In genomic region chr6:107305391-107305790, GRCh38 we compare ENCODE assay signal across 20 cellular contexts.
"Had no signal": no experiment of that assay in that cellular context is flagged by ENCODE, and none has a peak within 500 bp of the region (broad histone marks: within the 10 kb centered on the region; RNA-seq: fewer than 3 reads in every experiment).

No MANE protein-coding gene starts in this region.

- H3K9me3 ChIP-seq: gastroesophageal sphincter, spleen, upper lobe of left lung had no signal

- H3K79me2 ChIP-seq: hepatocyte had no signal

- H3K27me3 ChIP-seq: gastroesophageal sphincter, hepatocyte, spleen, upper lobe of left lung had no signal

- FAIRE-seq: endothelial cell of umbilical vein, kidney, TTC549 had no signal

- H3K4me2 ChIP-seq: hepatocyte had no signal

- DNase-seq: activated CD8-positive, alpha-beta memory T cell treated with anti-CD3 and anti-CD28 coated beads for 24 hours; activated effector memory CD4-positive, alpha-beta T cell treated with Interleukin-2 at 50 U/mL for 16 hours; aorta; caudate nucleus; kidney; left colon; midbrain; naive thymus-derived CD4-positive, alpha-beta T cell; nucleus accumbens; right cardiac atrium; spleen; SW 1271; T-helper 9 cell; upper lobe of left lung; WERI-Rb-1 had no signal

- H3K27ac ChIP-seq: gastroesophageal sphincter, hepatocyte, parathyroid adenoma, spleen, upper lobe of left lung, WERI-Rb-1 had no signal

- H3K4me1 ChIP-seq: gastroesophageal sphincter, parathyroid adenoma, spleen, upper lobe of left lung had no signal

- ATAC-seq: gastroesophageal sphincter; left colon; naive thymus-derived CD4-positive, alpha-beta T cell; right cardiac atrium had no signal

- H3K9ac ChIP-seq: parathyroid adenoma had no signal

- H3K36me3 ChIP-seq: gastroesophageal sphincter, upper lobe of left lung, WERI-Rb-1 had no signal

- H2AFZ ChIP-seq: hepatocyte, parathyroid adenoma had no signal

- H3K4me3 ChIP-seq: gastroesophageal sphincter, hepatocyte, spleen, upper lobe of left lung had no signal
